In genomic region chr15:74956648-74957300, GRCh38 we compare ENCODE assay signal across 8 cellular contexts. TPM values are rescaled to one million over a fixed set of nuclear protein-coding genes. Genes with fewer than 3 reads are reported as not detected.
DNase-seq lines count a peak whose midpoint lies in the region; ATAC-seq and TF ChIP-seq lines count a peak whose summit lies in the region.

TSS of gene RPP25 (minus strand) at chr15:74956772. CDS start at chr15:74956583, 189 bp downstream.

- H3K4me3 ChIP-seq in parathyroid adenoma (ENCODE audit: low read depth, low read length), result peak within 1 kb of the TSS; percentile 70
- peak within 1 kb of the TSS; percentile 60 to 83 for H3K4me3 ChIP-seq in tibial artery

- H3K27me3 ChIP-seq in parathyroid adenoma (ENCODE audit: control insufficient read depth, insufficient read depth, low read length), result no peaks in the 10 kb centered on the region
- no peaks in the 10 kb centered on the region for H3K27me3 ChIP-seq in tibial artery

- H3K4me1 ChIP-seq in parathyroid adenoma, result peaks cover 2% of the 10 kb centered on the region
- peaks cover 4 to 52% (median 37%) of the 10 kb centered on the region in 4 donors for H3K4me1 ChIP-seq in tibial artery

- H3K27ac ChIP-seq in parathyroid adenoma, result peak within 1 kb of the TSS; percentile 96
- H3K27ac ChIP-seq in tibial artery, result peak within 1 kb of the TSS; percentile 77 to 93

- no peaks in the 10 kb centered on the region for H3K79me2 ChIP-seq in parathyroid adenoma

- peak within 1 kb of the TSS in 1 of 3 donors; percentile 10 for H3K27ac Mint-ChIP-seq in IgD-negative memory B cell
- no peak within 1 kb of the TSS for H3K27ac Mint-ChIP-seq in activated naive CD8-positive, alpha-beta T cell treated with anti-CD3 and anti-CD28 coated beads, Interleukin-2, amount 50 U/mL, for 24 hours

- H3K4me1 Mint-ChIP-seq in IgD-negative memory B cell, result peaks cover 5 to 12% (median 11%) of the 10 kb centered on the region in 3 donors
- peaks cover 59% of the 10 kb centered on the region for H3K4me1 Mint-ChIP-seq in activated naive CD8-positive, alpha-beta T cell treated with anti-CD3 and anti-CD28 coated beads, Interleukin-2, amount 50 U/mL, for 24 hours

- H3K4me2 ChIP-seq in parathyroid adenoma (ENCODE audit: low read length), result peak within 1 kb of the TSS; percentile 86

- TF ChIP-seq CTCF in parathyroid adenoma (IDR thresholded peaks at IDR 0.05), result no peak
- no peak for TF ChIP-seq CTCF in tibial artery (IDR thresholded peaks at IDR 0.05)

- H3K36me3 ChIP-seq in parathyroid adenoma (ENCODE audit: control insufficient read depth, insufficient read depth, low read length), result no peaks in the 10 kb centered on the region
- H3K36me3 ChIP-seq in tibial artery, result no peaks in the 10 kb centered on the region

- H2AFZ ChIP-seq in parathyroid adenoma, result peak within 1 kb of the TSS; percentile 84

- ATAC-seq in GM21390 (IDR thresholded peaks at IDR 0.05; ENCODE audit: unreplicated experiment) (peak; percentile 83), SK-N-SH treated with all-trans-retinoic acid at 6 μM for 48 hours (peak; percentile 91)
- ATAC-seq in activated naive CD8-positive, alpha-beta T cell treated with anti-CD3 and anti-CD28 coated beads, Interleukin-2, amount 50 U/mL, for 24 hours, result peak; percentile 77

- H3K9me3 ChIP-seq in parathyroid adenoma (ENCODE audit: control insufficient read depth, low read length) (no peaks in the 10 kb centered on the region), tibial artery (no peaks in the 10 kb centered on the region)

- peaks cover 25% of the 10 kb centered on the region for H3K27me3 Mint-ChIP-seq in IgD-negative memory B cell
- H3K27me3 Mint-ChIP-seq in activated naive CD8-positive, alpha-beta T cell treated with anti-CD3 and anti-CD28 coated beads, Interleukin-2, amount 50 U/mL, for 24 hours, result peaks cover 36% of the 10 kb centered on the region

- intact Hi-C loops in cardiac septum (cut with DNase I), result loop anchor here (5.0 kb wide), 1 partner anchor 246 kb away; the partner anchor contains the start of gene C15orf39
- intact Hi-C loops in tibial artery (cut with DNase I; ENCODE audit: low total_unique reads), result loop anchor here (2.0 to 10.0 kb wide), 4 partner anchors 44 to 322 kb away; no protein-coding TSS in a partner anchor

- H3K9ac ChIP-seq in parathyroid adenoma, result peak within 1 kb of the TSS; percentile 46

- DNase-seq in D341Med (ENCODE audit: low spot score), result peak; percentile 79
- peak; percentile 82 for DNase-seq in activated naive CD8-positive, alpha-beta T cell treated with anti-CD3 and anti-CD28 coated beads, Interleukin-2, amount 50 U/mL, for 24 hours
- DNase-seq in cardiac septum (ENCODE audit: low spot score), result peak; percentile 92
- peak; percentile 85 to 89 for DNase-seq in tibial artery

- no peaks in the 10 kb centered on the region for H3K9me3 Mint-ChIP-seq in IgD-negative memory B cell
- no peaks in the 10 kb centered on the region for H3K9me3 Mint-ChIP-seq in activated naive CD8-positive, alpha-beta T cell treated with anti-CD3 and anti-CD28 coated beads, Interleukin-2, amount 50 U/mL, for 24 hours

- H3K4me3 Mint-ChIP-seq in IgD-negative memory B cell, result peak within 1 kb of the TSS; percentile 71 to 91 (median 83)
- H3K4me3 Mint-ChIP-seq in activated naive CD8-positive, alpha-beta T cell treated with anti-CD3 and anti-CD28 coated beads, Interleukin-2, amount 50 U/mL, for 24 hours, result peak within 1 kb of the TSS; percentile 74

- peaks cover 1% of the 10 kb centered on the region for H3K36me3 Mint-ChIP-seq in IgD-negative memory B cell
- no peaks in the 10 kb centered on the region for H3K36me3 Mint-ChIP-seq in activated naive CD8-positive, alpha-beta T cell treated with anti-CD3 and anti-CD28 coated beads, Interleukin-2, amount 50 U/mL, for 24 hours (ENCODE audit: low read depth)

TF ChIP-seq in SK-N-SH treated with all-trans-retinoic acid at 6 μM for 48 hours, 23 proteins besides CTCF, POLR2A, EP300 and RAD21 (continues in another document):
- TF ChIP-seq PATZ1 (CRISPR knock-in tag; IDR thresholded peaks at IDR 0.05; ENCODE audit: borderline replicate concordance) (no peak), CSRNP3 (CRISPR knock-in tag; IDR thresholded peaks at IDR 0.05) (no peak), BACH2 (CRISPR knock-in tag; IDR thresholded peaks at IDR 0.05; ENCODE audit: borderline replicate concordance) (no peak), CREB5 (CRISPR knock-in tag; IDR thresholded peaks at IDR 0.05; ENCODE audit: low read depth) (no peak), ZFP3 (CRISPR knock-in tag; IDR thresholded peaks at IDR 0.05) (no peak), RARB (CRISPR knock-in tag; IDR thresholded peaks at IDR 0.05) (no peak), TOX (CRISPR knock-in tag; IDR thresholded peaks at IDR 0.05; ENCODE audit: borderline replicate concordance) (no peak), SNAI2 (CRISPR knock-in tag; IDR thresholded peaks at IDR 0.05) (no peak), ZC3H10 (CRISPR knock-in tag; IDR thresholded peaks at IDR 0.05) (no peak), ZNF8 (CRISPR knock-in tag; IDR thresholded peaks at IDR 0.05) (no peak), OSR1 (CRISPR knock-in tag; IDR thresholded peaks at IDR 0.05) (no peak), ARNTL (CRISPR knock-in tag; IDR thresholded peaks at IDR 0.05; ENCODE audit: borderline replicate concordance, low read depth) (no peak), POU6F1 (CRISPR knock-in tag; IDR thresholded peaks at IDR 0.05; ENCODE audit: borderline replicate concordance, low read depth) (no peak)

RNA-seq across cellular contexts. Expression of gene RPP25, which starts in this region (rescaled TPM):
- polyA plus RNA-seq in IgD-negative memory B cell, result 4.9 TPM
- 1.8 TPM for total RNA-seq in cardiac septum

Comparison
In these comparisons a context has a peak if more than half of its experiments do, and no peak if none do; other contexts are left out.
1. Peak in every context shown above with its lines: DNase-seq, ATAC-seq, H3K4me3 ChIP-seq and H3K27ac ChIP-seq.